7 cellular contexts compared by ENCODE assay signal in the genomic region with DNA sequence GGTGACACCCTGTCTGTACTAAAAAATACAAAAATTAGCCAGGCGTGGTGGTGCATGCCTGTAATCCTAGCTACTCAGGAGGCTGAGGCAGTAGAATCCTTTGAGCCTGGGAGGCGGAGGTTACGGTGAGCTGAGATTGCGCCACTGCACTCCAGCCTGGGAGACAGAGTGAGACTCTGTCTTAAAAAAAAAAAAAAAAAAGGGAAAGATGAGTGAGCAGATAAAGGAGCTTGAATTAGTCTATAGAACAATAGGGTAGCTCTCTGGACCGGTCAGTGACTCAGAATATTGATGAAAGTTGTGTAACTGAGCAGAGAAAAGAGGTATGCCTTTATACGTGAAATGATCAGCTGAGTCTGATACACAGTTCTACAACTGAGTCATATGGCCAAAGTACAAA.
DNase-seq lines count a peak whose midpoint lies in the region; ATAC-seq, FAIRE-seq and TF ChIP-seq lines count a peak whose summit lies in the region.
"Not testable (repeated sequence)": the region's sequence is repeated elsewhere in the genome, so short reads cannot be mapped to it uniquely, and the experiment has no call there.

No MANE protein-coding gene starts in this region.

- DNase-seq in HCT116 (ENCODE audit: low read depth, low spot score) (peak; percentile 47), RWPE1 (ENCODE audit: low spot score) (peak; percentile 38), astrocyte (ENCODE audit: low read depth) (peak; percentile 68), epithelial cell of prostate (ENCODE audit: low read depth, low spot score) (peak; percentile 94), renal cortical epithelial cell (ENCODE audit: low read depth) (peak; percentile 76)
- not testable (repeated sequence) for DNase-seq in left colon

- not testable (repeated sequence) for H3K27me3 Mint-ChIP-seq in astrocyte (ENCODE audit: low read depth, unreplicated experiment)

- peak overlapping the region; percentile 20 for H3K4me2 ChIP-seq in HCT116 (ENCODE audit: low read length)
- not testable (repeated sequence) for H3K4me2 ChIP-seq in astrocyte (ENCODE audit: low read length)

- H3K9me3 ChIP-seq in HCT116 (ENCODE audit: control insufficient read depth in 1 of 2, insufficient read depth in 1 of 2, low read depth in 1 of 2, low read length in 2 of 2); astrocyte (ENCODE audit: insufficient read depth, low read depth, low read length); gastroesophageal sphincter: not testable (repeated sequence)

- not testable (repeated sequence) for H3K27ac Mint-ChIP-seq in astrocyte (ENCODE audit: unreplicated experiment)

- H3K9ac ChIP-seq in HCT116 (ENCODE audit: low read length); astrocyte (ENCODE audit: low read length): not testable (repeated sequence)

- not testable (repeated sequence) for TF ChIP-seq RAD21 in HCT116 (IDR thresholded peaks at IDR 0.05; ENCODE audit: low read depth)

- FAIRE-seq in astrocyte (lab: Jason Lieb, UNC), result not testable (repeated sequence)

- 83 to 90% methylated on average over 1 to 4 of the region's 6 CpGs for WGBS in gastroesophageal sphincter (ENCODE audit: low coverage in 1 of 2), 2 donors

- TF ChIP-seq CTCF in HCT116 (IDR thresholded peaks at IDR 0.05 in 2 of 3, conservative IDR thresholded peaks at IDR 0.05 in 1 of 3; ENCODE audit: borderline replicate concordance in 1 of 3, insufficient read depth in 1 of 3, low read depth in 2 of 3, low read length in 2 of 3); RWPE1 (conservative IDR thresholded peaks at IDR 0.05; ENCODE audit: low read depth); astrocyte (IDR thresholded peaks at IDR 0.05; ENCODE audit: insufficient read depth, low read depth, low read length); gastroesophageal sphincter (IDR thresholded peaks at IDR 0.05): not testable (repeated sequence)

- not testable (repeated sequence) for H4K20me1 ChIP-seq in HCT116 (ENCODE audit: insufficient read depth); astrocyte (ENCODE audit: insufficient read depth, low read length)

- H3K4me3 Mint-ChIP-seq in astrocyte (ENCODE audit: unreplicated experiment), result not testable (repeated sequence)

- BruUV-seq in HCT116 (replicated peaks; lab: Mats Ljungman, UMichigan), result not testable (repeated sequence)

- peaks cover 16% of the 10 kb centered on the region for H3K4me1 Mint-ChIP-seq in astrocyte (ENCODE audit: low read depth, unreplicated experiment)

- H3K27ac ChIP-seq in HCT116 (ENCODE audit: low read depth, low read length) (peak overlapping the region; percentile 2; the same call in 1 of the 2 replicates), epithelial cell of prostate (peak overlapping the region; percentile 47), gastroesophageal sphincter (peak overlapping the region in 3 of 4 donors; percentile 73 to 79 (median 75))
- not testable (repeated sequence) for H3K27ac ChIP-seq in RWPE1; astrocyte (ENCODE audit: low read depth, low read length)

- RAD21 ChIA-PET in HCT116 (lab: Charles Lee; ENCODE audit: low non-redundant PET in 1 of 2, low total read pairs in 2 of 2, uncharacterized antibody in 2 of 2, unreplicated experiment in 2 of 2), result not testable (repeated sequence)

- not testable (repeated sequence) for H3K79me2 ChIP-seq in HCT116 (ENCODE audit: insufficient read depth, low read length); astrocyte (ENCODE audit: insufficient read depth, low read length)

- not testable (repeated sequence) for TF ChIP-seq POLR2A in HCT116 (IDR thresholded peaks at IDR 0.05; ENCODE audit: borderline replicate concordance, extremely low read depth, insufficient read depth, insufficient read length); gastroesophageal sphincter (IDR thresholded peaks at IDR 0.05)

- H3K36me3 ChIP-seq in HCT116 (ENCODE audit: control insufficient read depth in 1 of 2, insufficient read depth in 2 of 2, low read length in 2 of 2); astrocyte (ENCODE audit: insufficient read depth, low read length); gastroesophageal sphincter: not testable (repeated sequence)

- H3K4me3 ChIP-seq in HCT116 (replicated peaks in 1 of 2; ENCODE audit: low read depth in 1 of 2, low read length in 2 of 2); astrocyte (ENCODE audit: insufficient read depth, low read depth, low read length); gastroesophageal sphincter: not testable (repeated sequence)

- ATAC-seq in HCT116 (peak; percentile 82), left colon (peak; percentile 34)
- not testable (repeated sequence) for ATAC-seq in gastroesophageal sphincter

- POLR2A ChIA-PET in HCT116 (lab: Charles Lee), result not testable (repeated sequence)
- POLR2A ChIA-PET in RWPE1 (lab: Yijun Ruan, JAX; ENCODE audit: low non-redundant PET), result interaction anchor here (0.5 kb wide), 1 partner anchor 31 kb away, joined by 6 read pairs; no protein-coding TSS in a partner anchor

- H3K4me1 ChIP-seq in HCT116 (ENCODE audit: control insufficient read depth in 1 of 2, insufficient read depth in 2 of 2, low read length in 2 of 2) (peaks cover 20 to 42% of the 10 kb centered on the region in 2 experiments), astrocyte (ENCODE audit: insufficient read depth, low read length) (peaks cover 14% of the 10 kb centered on the region), gastroesophageal sphincter (peaks cover 0 to 57% (median 16%) of the 10 kb centered on the region in 3 donors)

- not testable (repeated sequence) for TF ChIP-seq EP300 in gastroesophageal sphincter (IDR thresholded peaks at IDR 0.05)

- not testable (repeated sequence) for H2AFZ ChIP-seq in HCT116 (ENCODE audit: low read depth, low read length, poor library complexity, severe bottlenecking); astrocyte (ENCODE audit: low read depth, low read length)

- H3K9me3 Mint-ChIP-seq in astrocyte (ENCODE audit: unreplicated experiment), result not testable (repeated sequence)

- H3K27me3 ChIP-seq in HCT116 (ENCODE audit: insufficient read depth, low read length); astrocyte (ENCODE audit: insufficient read depth, low read length); gastroesophageal sphincter: not testable (repeated sequence)

- CTCF ChIA-PET in HCT116 (lab: Charles Lee) (interaction anchor here (1.7 kb wide), 1 partner anchor 26 kb away, joined by 3 read pairs; no protein-coding TSS in a partner anchor), RWPE1 (lab: Yijun Ruan, JAX) (interaction anchor here (0.6 to 0.7 kb wide), 2 partner anchors 17 to 779 kb away, joined by 4 to 5 read pairs; no protein-coding TSS in a partner anchor)

- intact Hi-C loops in HCT116 (cut with micrococcal nuclease); left colon (cut with DNase I, micrococcal nuclease): not testable (repeated sequence)

- not testable (repeated sequence) for H3K9me2 ChIP-seq in HCT116 (ENCODE audit: insufficient read depth)

- H3K36me3 Mint-ChIP-seq in astrocyte (ENCODE audit: low read depth, unreplicated experiment), result not testable (repeated sequence)

TF ChIP-seq in HCT116, 20 proteins besides CTCF, POLR2A, EP300 and RAD21:
- peak; percentile 92 for TF ChIP-seq CEBPB (IDR thresholded peaks at IDR 0.05; ENCODE audit: low read depth)
- TF ChIP-seq SP1 (IDR thresholded peaks at IDR 0.05; ENCODE audit: low read depth), result peak; percentile 38; the same call in 1 of the 2 replicates
- peak; percentile 68 for TF ChIP-seq JUND (IDR thresholded peaks at IDR 0.05)
- peak; percentile 71 for TF ChIP-seq FOSL1 (IDR thresholded peaks at IDR 0.05; ENCODE audit: low read depth)
